19 cellular contexts compared by ENCODE assay signal in genomic region chrX:338281-338835, GRCh38. TPM values are rescaled to one million over a fixed set of nuclear protein-coding genes. Genes with fewer than 3 reads are reported as not detected.
DNase-seq lines count a peak whose midpoint lies in the region; ATAC-seq and TF ChIP-seq lines count a peak whose summit lies in the region.
"Had no signal": no experiment of that assay in that cellular context is flagged by ENCODE, and none has a peak within 500 bp of the region (broad histone marks: within the 10 kb centered on the region; RNA-seq: fewer than 3 reads in every experiment).

No MANE protein-coding gene starts in this region.

- DNase-seq in Right ventricle myocardium superior (peak; percentile 38), cardiac septum (ENCODE audit: low spot score) (no peak), left lung (peak; percentile 26 to 75), posterior vena cava (ENCODE audit: low spot score) (peak; percentile 81), HT-29 (ENCODE audit: low spot score) (no peak), GM19238 (ENCODE audit: insufficient read length, low spot score) (no peak), DMS 273 (lab: John Stamatoyannopoulos, UW; ENCODE audit: unreplicated experiment) (no peak)
- DNase-seq in naive thymus-derived CD8-positive, alpha-beta T cell: no peak
- DNase-seq: CD8-positive, alpha-beta T cell; DMS79 treated with DMSO at 0.1 percent for 48 hours; HCEC 1CT; NCI-H1417; NCI-H1930; NCI-H446 treated with DMSO at 0.1 percent for 48 hours; NK-92 treated with Interleukin-12 subunit alpha and Interleukin-12 subunit beta, amount 100 ng/mL, for 24 hours; OCI-M1; RPMI8226 had no signal

- H3K4me3 Mint-ChIP-seq in naive thymus-derived CD8-positive, alpha-beta T cell: no peak overlapping the region
- H3K4me3 Mint-ChIP-seq: CD8-positive, alpha-beta T cell had no signal

- ATAC-seq in Right ventricle myocardium superior (ENCODE audit: poor library complexity): no peak
- no peak for ATAC-seq in left lung
- no peak for ATAC-seq in naive thymus-derived CD8-positive, alpha-beta T cell

- peak overlapping the region in 2 of 10 donors; percentile 9 to 48 for H3K27ac Mint-ChIP-seq in naive thymus-derived CD8-positive, alpha-beta T cell
- H3K27ac Mint-ChIP-seq: CD8-positive, alpha-beta T cell had no signal

- H3K4me3 ChIP-seq in left lung: no peak overlapping the region
- H3K4me3 ChIP-seq: GM23248 had no signal

- intact Hi-C loops in Right ventricle myocardium superior (cut with DNase I) (no loop called here), cardiac septum (cut with DNase I) (no loop called here), left lung (cut with DNase I) (no loop called here), posterior vena cava (cut with DNase I) (no loop called here)

- H3K36me3 ChIP-seq in left lung: peaks cover 0 to 46% of the 10 kb centered on the region in 2 donors

- no peaks in the 10 kb centered on the region for H3K4me1 ChIP-seq in left lung

- no peaks in the 10 kb centered on the region for H3K9me3 Mint-ChIP-seq in naive thymus-derived CD8-positive, alpha-beta T cell

- TF ChIP-seq CTCF in left lung (IDR thresholded peaks at IDR 0.05): no peak

- H3K4me1 Mint-ChIP-seq in naive thymus-derived CD8-positive, alpha-beta T cell: peaks cover 0 to 2% (median 0%) of the 10 kb centered on the region in 4 donors

- no peak overlapping the region for H3K27ac ChIP-seq in left lung
- H3K27ac ChIP-seq: GM23248, HL-60 had no signal

- H3K27me3 Mint-ChIP-seq in naive thymus-derived CD8-positive, alpha-beta T cell: no peaks in the 10 kb centered on the region

- POLR2A ChIA-PET in naive thymus-derived CD8-positive, alpha-beta T cell (lab: Charles Lee): no interaction called here

- H3K27me3 ChIP-seq in left lung: no peaks in the 10 kb centered on the region

- H3K9me3 ChIP-seq in left lung: peaks cover 0 to 10% of the 10 kb centered on the region in 2 donors

- H3K36me3 Mint-ChIP-seq in naive thymus-derived CD8-positive, alpha-beta T cell: peaks cover 0 to 29% (median 11%) of the 10 kb centered on the region in 3 donors

RNA-seq across cellular contexts. Expression of gene GTPBP6, which starts 19.8 kb away (rescaled TPM):
- total RNA-seq in Right ventricle myocardium superior (50.8 TPM), cardiac septum (35.3 TPM), left lung (10 to 100 TPM; 41.0 to 57.8 TPM), posterior vena cava (10 to 100 TPM; 31.1 to 34.9 TPM)
- 100 to 1,000 TPM in 1 of 2 experiments, 10 to 100 TPM in 1; 98.5 to 101 TPM for total RNA-seq in naive thymus-derived CD8-positive, alpha-beta T cell
- 10 to 100 TPM; 37.2 to 62.7 (median 45.6) TPM for polyA plus RNA-seq in naive thymus-derived CD8-positive, alpha-beta T cell
- total RNA-seq in HT-29 (2014; rRNA removed; shearing (Covaris generic)): 111 and 120 TPM in 2 replicates

RNA-seq across cellular contexts. Expression of gene PPP2R3B, which starts 48.3 kb away (rescaled TPM):
- total RNA-seq in Right ventricle myocardium superior: 154 TPM
- 128 TPM for total RNA-seq in cardiac septum
- total RNA-seq in left lung: 10 to 100 TPM; 11.2 to 12.8 TPM
- total RNA-seq in posterior vena cava: 10 to 100 TPM; 17.9 to 23.4 TPM
- total RNA-seq in naive thymus-derived CD8-positive, alpha-beta T cell: 10 to 100 TPM; 52.9 to 56.4 TPM
- polyA plus RNA-seq in naive thymus-derived CD8-positive, alpha-beta T cell: 10 to 100 TPM in 1 of 3 donors, 1 to 10 TPM in 2; 7.4 to 12.9 (median 9.2) TPM
- total RNA-seq in HT-29 (2014; rRNA removed; shearing (Covaris generic)): 28.2 and 44.0 TPM in 2 replicates

RNA-seq across cellular contexts. Expression of gene PLCXD1, which starts 57.2 kb away (rescaled TPM):
- total RNA-seq in Right ventricle myocardium superior: 5.1 TPM
- total RNA-seq in cardiac septum: 3.4 TPM
- total RNA-seq in left lung: 10 to 100 TPM; 17.0 to 17.8 TPM
- 1 to 10 TPM; 3.1 to 5.6 TPM for total RNA-seq in posterior vena cava
- 10 to 100 TPM; 18.7 to 19.2 TPM for total RNA-seq in naive thymus-derived CD8-positive, alpha-beta T cell
- polyA plus RNA-seq in naive thymus-derived CD8-positive, alpha-beta T cell: 1 to 10 TPM; 2.7 to 9.2 (median 4.2) TPM
- total RNA-seq in HT-29 (2014; rRNA removed; shearing (Covaris generic)): 58.2 and 68.3 TPM in 2 replicates

Comparison
In these comparisons a context has a peak if more than half of its experiments do, and no peak if none do; other contexts are left out.
1. DNase-seq: peak in Right ventricle myocardium superior (single experiment), left lung (2 of 2) and posterior vena cava (single experiment); none in cardiac septum (single experiment), naive thymus-derived CD8-positive, alpha-beta T cell (0 of 10), HT-29 (single experiment), GM19238 (single experiment) and DMS 273 (single experiment).